ENCODE assay signal across 11 cellular contexts in genomic region chr7:76504351-76505167, GRCh38. TPM values are rescaled to one million over a fixed set of nuclear protein-coding genes. Genes with fewer than 3 reads are reported as not detected.
DNase-seq lines count a peak whose midpoint lies in the region; ATAC-seq, FAIRE-seq and TF ChIP-seq lines count a peak whose summit lies in the region.
"Not testable (repeated sequence)": the region's sequence is repeated elsewhere in the genome, so short reads cannot be mapped to it uniquely, and the experiment has no call there.
"Had no signal": no experiment of that assay in that cellular context is flagged by ENCODE, and none has a peak within 500 bp of the region (broad histone marks: within the 10 kb centered on the region; RNA-seq: fewer than 3 reads in every experiment).

No MANE protein-coding gene starts in this region.

- not testable (repeated sequence) for FAIRE-seq in H54 (lab: Jason Lieb, UNC)

- H2AFZ ChIP-seq in osteoblast (ENCODE audit: low read length): not testable (repeated sequence)

- ATAC-seq in RWPE2 (ENCODE audit: low read depth); lung (ENCODE audit: insufficient read depth, low FRiP score): not testable (repeated sequence)

- H3K9me3 ChIP-seq in RWPE2 (ENCODE audit: severe bottlenecking); lung (ENCODE audit: control insufficient read depth in 2 of 2, insufficient read depth in 1 of 2, low read length in 1 of 2); osteoblast (ENCODE audit: low read depth, low read length): not testable (repeated sequence)

- H3K4me3 ChIP-seq in RWPE2 (ENCODE audit: severe bottlenecking); lung; osteoblast (ENCODE audit: insufficient read depth, low read length): not testable (repeated sequence)

- H3K36me3 Mint-ChIP-seq in activated T-helper 2 cell treated with anti-CD3 and anti-CD28 coated beads, Interferon-gamma antibody, Interleukin-2, Interleukin-4, amounts not matched to agents 10 μg/mL and 5 μg/mL and 100 μg/mL, durations not matched to agents 14 hours and 24 hours and 36 hours (ENCODE audit: low read depth); stimulated activated naive CD8-positive, alpha-beta T cell treated with anti-CD3 and anti-CD28 coated beads, Interleukin-15, Interleukin-2, amounts not matched to agents 100 ng/mL and 50 ng/mL, for 24 hours (ENCODE audit: low read depth): not testable (repeated sequence)

- 91 to 93% methylated on average over 17 to 23 of the region's 33 CpGs for WGBS in lung, 2 donors

- not testable (repeated sequence) for H3K79me2 ChIP-seq in osteoblast (ENCODE audit: insufficient read depth, low read length)

- TF ChIP-seq POLR2A in H54 (IDR thresholded peaks at IDR 0.05; ENCODE audit: low read depth, low read length): not testable (repeated sequence)

- TF ChIP-seq CTCF in RWPE2 (IDR thresholded peaks at IDR 0.05; ENCODE audit: poor library complexity, severe bottlenecking); lung (IDR thresholded peaks at IDR 0.05; ENCODE audit: control extremely low read depth, extremely low read depth); osteoblast (IDR thresholded peaks at IDR 0.05; ENCODE audit: extremely low read depth, low read depth, low read length): not testable (repeated sequence)

- not testable (repeated sequence) for H3K4me1 ChIP-seq in RWPE2 (ENCODE audit: insufficient read depth, poor library complexity, severe bottlenecking); lung (ENCODE audit: control insufficient read depth in 2 of 2, insufficient read depth in 2 of 2, low read length in 2 of 2); osteoblast (ENCODE audit: insufficient read depth, low read length)

- not testable (repeated sequence) for H3K4me1 Mint-ChIP-seq in activated T-helper 2 cell treated with anti-CD3 and anti-CD28 coated beads, Interferon-gamma antibody, Interleukin-2, Interleukin-4, amounts not matched to agents 10 μg/mL and 5 μg/mL and 100 μg/mL, durations not matched to agents 14 hours and 24 hours and 36 hours (ENCODE audit: low read depth); stimulated activated naive CD8-positive, alpha-beta T cell treated with anti-CD3 and anti-CD28 coated beads, Interleukin-15, Interleukin-2, amounts not matched to agents 100 ng/mL and 50 ng/mL, for 24 hours (ENCODE audit: low read depth)

- DNase-seq in A172 (ENCODE audit: low spot score) (peak; percentile 26), H54 (ENCODE audit: insufficient read length, low spot score) (peak; percentile 5), RWPE2 (ENCODE audit: low spot score) (peak; percentile 23), ecto neural progenitor cell (ENCODE audit: low spot score) (peak; percentile 27), lung (ENCODE audit: low spot score) (peak; percentile 28), osteoblast (ENCODE audit: insufficient read length, low spot score, missing footprints) (peak; percentile 72)
- peak; percentile 7 for DNase-seq in activated T-helper 2 cell treated with anti-CD3 and anti-CD28 coated beads, Interferon-gamma antibody, Interleukin-2, Interleukin-4, amounts not matched to agents 10 μg/mL and 5 μg/mL and 100 μg/mL, durations not matched to agents 14 hours and 24 hours and 36 hours (ENCODE audit: low spot score)

- H3K27me3 ChIP-seq in RWPE2 (ENCODE audit: insufficient read depth, poor library complexity, severe bottlenecking); lung (ENCODE audit: control insufficient read depth, insufficient read depth); osteoblast (ENCODE audit: insufficient read depth, low read length): not testable (repeated sequence)

- H3K27ac Mint-ChIP-seq in activated T-helper 2 cell treated with anti-CD3 and anti-CD28 coated beads, Interferon-gamma antibody, Interleukin-2, Interleukin-4, amounts not matched to agents 10 μg/mL and 5 μg/mL and 100 μg/mL, durations not matched to agents 14 hours and 24 hours and 36 hours: not testable (repeated sequence)
- peak overlapping the region; percentile 45 for H3K27ac Mint-ChIP-seq in stimulated activated naive CD8-positive, alpha-beta T cell treated with anti-CD3 and anti-CD28 coated beads, Interleukin-15, Interleukin-2, amounts not matched to agents 100 ng/mL and 50 ng/mL, for 24 hours

- not testable (repeated sequence) for H3K9me3 Mint-ChIP-seq in activated T-helper 2 cell treated with anti-CD3 and anti-CD28 coated beads, Interferon-gamma antibody, Interleukin-2, Interleukin-4, amounts not matched to agents 10 μg/mL and 5 μg/mL and 100 μg/mL, durations not matched to agents 14 hours and 24 hours and 36 hours; stimulated activated naive CD8-positive, alpha-beta T cell treated with anti-CD3 and anti-CD28 coated beads, Interleukin-15, Interleukin-2, amounts not matched to agents 100 ng/mL and 50 ng/mL, for 24 hours

- H3K27ac ChIP-seq in RWPE2 (ENCODE audit: poor library complexity, severe bottlenecking); lung (ENCODE audit: low read depth in 1 of 2, low read length in 1 of 2); osteoblast (ENCODE audit: low read depth, low read length): not testable (repeated sequence)

- H3K4me2 ChIP-seq in osteoblast (ENCODE audit: insufficient read depth, low read length): not testable (repeated sequence)

- not testable (repeated sequence) for H3K4me3 Mint-ChIP-seq in activated T-helper 2 cell treated with anti-CD3 and anti-CD28 coated beads, Interferon-gamma antibody, Interleukin-2, Interleukin-4, amounts not matched to agents 10 μg/mL and 5 μg/mL and 100 μg/mL, durations not matched to agents 14 hours and 24 hours and 36 hours (ENCODE audit: low read depth); stimulated activated naive CD8-positive, alpha-beta T cell treated with anti-CD3 and anti-CD28 coated beads, Interleukin-15, Interleukin-2, amounts not matched to agents 100 ng/mL and 50 ng/mL, for 24 hours

- not testable (repeated sequence) for H3K36me3 ChIP-seq in RWPE2 (ENCODE audit: low read depth); osteoblast (ENCODE audit: insufficient read depth, low read length)
- H3K36me3 ChIP-seq in lung (ENCODE audit: control insufficient read depth in 2 of 2, insufficient read depth in 2 of 2, low read length in 2 of 2): peaks cover 0 to 25% of the 10 kb centered on the region in 2 donors

- not testable (repeated sequence) for H3K27me3 Mint-ChIP-seq in activated T-helper 2 cell treated with anti-CD3 and anti-CD28 coated beads, Interferon-gamma antibody, Interleukin-2, Interleukin-4, amounts not matched to agents 10 μg/mL and 5 μg/mL and 100 μg/mL, durations not matched to agents 14 hours and 24 hours and 36 hours (ENCODE audit: low read depth); stimulated activated naive CD8-positive, alpha-beta T cell treated with anti-CD3 and anti-CD28 coated beads, Interleukin-15, Interleukin-2, amounts not matched to agents 100 ng/mL and 50 ng/mL, for 24 hours

- intact Hi-C loops in activated T-helper 2 cell treated with anti-CD3 and anti-CD28 coated beads, Interferon-gamma antibody, Interleukin-2, Interleukin-4, amounts not matched to agents 10 μg/mL and 5 μg/mL and 100 μg/mL, durations not matched to agents 14 hours and 24 hours and 36 hours (cut with micrococcal nuclease): not testable (repeated sequence)

- not testable (repeated sequence) for H4K20me1 ChIP-seq in osteoblast (ENCODE audit: insufficient read depth, low read length)

RNA-seq across cellular contexts. Expression of gene UPK3B, which starts 5.8 kb away (rescaled TPM):
- total RNA-seq in A172 (2014; rRNA removed; shearing (Covaris generic)): 10.6 and 25.0 TPM in 2 replicates
- total RNA-seq in activated T-helper 2 cell treated with anti-CD3 and anti-CD28 coated beads, Interferon-gamma antibody, Interleukin-2, Interleukin-4, amounts not matched to agents 10 μg/mL and 5 μg/mL and 100 μg/mL, durations not matched to agents 14 hours and 24 hours and 36 hours: 1.0 and 1.2 TPM in 2 replicates
- 10 to 100 TPM in 1 of 2 donors, 1 to 10 TPM in 1; 3.6 to 12.4 TPM for total RNA-seq in lung
- polyA plus RNA-seq in lung: 10 to 100 TPM in 1 of 2 donors, 1 to 10 TPM in 1; 4.7 to 24.3 TPM
- 0.88 and 1.4 TPM in 2 replicates for total RNA-seq in osteoblast
- total RNA-seq: IMR-90 had no signal
- polyA plus RNA-seq: AG04450 had no signal

RNA-seq across cellular contexts. Expression of gene SPDYE16, which starts 38.5 kb away (rescaled TPM):
- not detected in 2 replicates for total RNA-seq in A172 (2014; rRNA removed; shearing (Covaris generic))
- 0.14 and 0.30 TPM in 2 replicates for total RNA-seq in activated T-helper 2 cell treated with anti-CD3 and anti-CD28 coated beads, Interferon-gamma antibody, Interleukin-2, Interleukin-4, amounts not matched to agents 10 μg/mL and 5 μg/mL and 100 μg/mL, durations not matched to agents 14 hours and 24 hours and 36 hours
- under 1 TPM in 1 of 2 donors, not detected in 1; 0.28 TPM for total RNA-seq in lung
- under 1 TPM; 0.14 to 0.18 TPM for polyA plus RNA-seq in lung
- under 0.01 and 0.36 TPM in 2 replicates for total RNA-seq in osteoblast
- total RNA-seq: IMR-90, PC-9 had no signal
- polyA plus RNA-seq: AG04450, IMR-90 had no signal

RNA-seq across cellular contexts. Expression of gene DTX2, which starts 43.0 kb away (rescaled TPM):
- total RNA-seq in A172 (2014; rRNA removed; shearing (Covaris generic)): 18.0 and 36.7 TPM in 2 replicates
- total RNA-seq in activated T-helper 2 cell treated with anti-CD3 and anti-CD28 coated beads, Interferon-gamma antibody, Interleukin-2, Interleukin-4, amounts not matched to agents 10 μg/mL and 5 μg/mL and 100 μg/mL, durations not matched to agents 14 hours and 24 hours and 36 hours: 24.7 and 26.3 TPM in 2 replicates
- 10 to 100 TPM; 18.5 to 55.3 TPM for total RNA-seq in lung
- polyA plus RNA-seq in lung: 10 to 100 TPM; 39.5 to 44.2 TPM
- 11.5 and 14.5 TPM in 2 replicates for total RNA-seq in osteoblast

Comparison
In these comparisons a context has a peak if more than half of its experiments do, and no peak if none do; other contexts are left out.
1. DNase-seq: peak in every context shown above with its lines; median percentile 72 in osteoblast; 28 in lung; 27 in ecto neural progenitor cell; 26 in A172; 23 in RWPE2; 7 in activated T-helper 2 cell treated with anti-CD3 and anti-CD28 coated beads, Interferon-gamma antibody, Interleukin-2, Interleukin-4, amounts not matched to agents 10 μg/mL and 5 μg/mL and 100 μg/mL, durations not matched to agents 14 hours and 24 hours and 36 hours; 5 in H54.